18 cellular contexts compared by ENCODE assay signal in the genomic region with DNA sequence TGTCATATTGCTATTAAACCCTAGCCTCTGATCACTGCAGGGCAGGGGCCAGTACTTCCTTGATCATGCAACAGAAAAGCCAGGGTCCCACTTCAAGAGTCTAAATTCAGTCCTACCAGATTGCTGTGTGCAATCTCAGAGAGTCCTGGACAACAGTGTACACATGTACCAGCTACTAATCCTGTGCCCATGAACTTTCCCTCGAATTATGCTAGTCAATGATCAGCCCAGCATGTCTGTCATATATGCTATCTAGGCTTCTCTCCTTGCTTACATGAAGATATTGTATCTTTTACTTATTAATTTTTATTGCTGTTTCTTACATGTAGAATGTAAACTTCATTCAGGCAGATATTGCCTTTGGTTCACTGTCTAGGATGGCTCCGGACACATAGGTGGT.
DNase-seq lines count a peak whose midpoint lies in the region; ATAC-seq and TF ChIP-seq lines count a peak whose summit lies in the region.
"Had no signal": no experiment of that assay in that cellular context is flagged by ENCODE, and none has a peak within 500 bp of the region (broad histone marks: within the 10 kb centered on the region; RNA-seq: fewer than 3 reads in every experiment).

No MANE protein-coding gene starts in this region.

- TF ChIP-seq EP300 in transverse colon (IDR thresholded peaks at IDR 0.05; ENCODE audit: low read depth), result no peak

- no peak overlapping the region for H3K4me2 ChIP-seq in hepatocyte
- H3K4me2 ChIP-seq: A549; BLaER1 treated with 17β-estradiol and CSF1 and Interleukin-3, amounts not matched to agents 10 nM and 100 nM had no signal

- no peak overlapping the region for H3K4me3 ChIP-seq in dorsolateral prefrontal cortex
- no peak overlapping the region for H3K4me3 ChIP-seq in hepatocyte
- H3K4me3 ChIP-seq in mucosa of descending colon, result no peak overlapping the region
- H3K4me3 ChIP-seq in transverse colon, result no peak overlapping the region
- H3K4me3 ChIP-seq: A549; BLaER1 treated with 17β-estradiol and CSF1 and Interleukin-3, amounts not matched to agents 10 nM and 100 nM had no signal

- peak; percentile 92 for ATAC-seq in mucosa of descending colon
- ATAC-seq in GM21576 (IDR thresholded peaks at IDR 0.05; ENCODE audit: unreplicated experiment), result no peak
- ATAC-seq: A549; CD8-positive, alpha-beta T cell had no signal

- TF ChIP-seq CTCF in dorsolateral prefrontal cortex (IDR thresholded peaks at IDR 0.05 in 54 of 56, conservative IDR thresholded peaks at IDR 0.05 in 2 of 56; ENCODE audit: low read depth in 1 of 56, partially characterized antibody in 56 of 56) (no peak), hepatocyte (IDR thresholded peaks at IDR 0.05; ENCODE audit: poor library complexity) (no peak), mucosa of descending colon (IDR thresholded peaks at IDR 0.05) (no peak), transverse colon (IDR thresholded peaks at IDR 0.05) (no peak)

- intact Hi-C loops in dorsolateral prefrontal cortex (cut with DNase I), result loop anchor here in 1 of 2 donors (5.0 kb wide), 1 partner anchor 576 kb away; no protein-coding TSS in a partner anchor
- intact Hi-C loops in mucosa of descending colon (cut with DNase I, micrococcal nuclease), result no loop called here
- intact Hi-C loops in transverse colon (cut with DNase I; ENCODE audit: low total_unique reads), result no loop called here

- DNase-seq in dorsolateral prefrontal cortex (no peak), hepatocyte (ENCODE audit: low spot score) (peak; percentile 16), mucosa of descending colon (peak in 1 of 3 donors; percentile 70), transverse colon (peak; percentile 18), NCI-H1092 (lab: John Stamatoyannopoulos, UW) (no peak)
- DNase-seq in effector CD4-positive, alpha-beta T cell, result no peak
- DNase-seq: AML-193; Caco-2; Calu3; CD4-positive, alpha-beta T cell; CD8-positive, alpha-beta T cell; DMS79 treated with DMSO at 0.1 percent for 48 hours; GF-D8 had no signal

- no peaks in the 10 kb centered on the region for H3K79me2 ChIP-seq in hepatocyte

- no peak overlapping the region for H2AFZ ChIP-seq in hepatocyte

- H4K20me1 ChIP-seq in hepatocyte (ENCODE audit: insufficient read depth, poor library complexity, severe bottlenecking), result no peaks in the 10 kb centered on the region
- H4K20me1 ChIP-seq: BLaER1 treated with 17β-estradiol and CSF1 and Interleukin-3, amounts not matched to agents 10 nM and 100 nM had no signal

- H3K27me3 ChIP-seq in dorsolateral prefrontal cortex (no peaks in the 10 kb centered on the region), hepatocyte (no peaks in the 10 kb centered on the region), transverse colon (no peaks in the 10 kb centered on the region)
- H3K27me3 ChIP-seq: BLaER1 treated with 17β-estradiol and CSF1 and Interleukin-3, amounts not matched to agents 10 nM and 100 nM had no signal

- no peak for TF ChIP-seq POLR2A in transverse colon (IDR thresholded peaks at IDR 0.05)

- peak overlapping the region in 45 of 59 donors; percentile 14 to 100 (median 97) for H3K27ac ChIP-seq in dorsolateral prefrontal cortex
- no peak overlapping the region for H3K27ac ChIP-seq in hepatocyte
- peak overlapping the region in 3 of 4 donors; percentile 42 to 63 (median 50) for H3K27ac ChIP-seq in transverse colon
- H3K27ac ChIP-seq: 22Rv1; A549; BLaER1 treated with 17β-estradiol and CSF1 and Interleukin-3, amounts not matched to agents 10 nM and 100 nM; C4-2B had no signal

- H3K9me3 ChIP-seq in hepatocyte (ENCODE audit: low read depth) (peaks cover 3% of the 10 kb centered on the region), mucosa of descending colon (no peaks in the 10 kb centered on the region), transverse colon (no peaks in the 10 kb centered on the region)
- H3K9me3 ChIP-seq: A549, Caco-2 had no signal

- 45% methylated on average over 2 of the region's 2 CpGs for WGBS in hepatocyte (ENCODE audit: low lambda C conversion rate, missing lambda C conversion rate)
- WGBS in transverse colon (ENCODE audit: low coverage in 1 of 2), 2 donors, result 50 to 64% methylated on average over 1 to 2 of the region's 2 CpGs

- H3K36me3 ChIP-seq in hepatocyte (replicated peaks; ENCODE audit: insufficient read depth, low read depth) (no peaks in the 10 kb centered on the region), mucosa of descending colon (ENCODE audit: low read depth) (no peaks in the 10 kb centered on the region), transverse colon (no peaks in the 10 kb centered on the region)
- H3K36me3 ChIP-seq: BLaER1 treated with 17β-estradiol and CSF1 and Interleukin-3, amounts not matched to agents 10 nM and 100 nM had no signal

- in situ Hi-C loops in transverse colon (cut with MboI; ENCODE audit: low pct_ligation_motif_present in 1 of 4, low pct_unique_long_range_greater_than_20kb in 1 of 4, low sequenced_read_pairs in 3 of 4), result no loop called here

- no peaks in the 10 kb centered on the region for H3K9me2 ChIP-seq in hepatocyte (replicated peaks; ENCODE audit: insufficient read depth)

- H3K4me1 ChIP-seq in hepatocyte (ENCODE audit: insufficient read depth) (no peaks in the 10 kb centered on the region), mucosa of descending colon (ENCODE audit: low read depth) (peaks cover 4% of the 10 kb centered on the region), transverse colon (peaks cover 0 to 19% (median 3%) of the 10 kb centered on the region in 4 donors)
- H3K4me1 ChIP-seq: A549, Caco-2 had no signal

Comparison
In these comparisons a context has a peak if more than half of its experiments do, and no peak if none do; other contexts are left out.
1. DNase-seq: peak in hepatocyte (single experiment) and transverse colon (single experiment); none in dorsolateral prefrontal cortex (0 of 10), NCI-H1092 (single experiment) and effector CD4-positive, alpha-beta T cell (single experiment).